1 cellular context compared by ENCODE assay signal in genomic region chr2:15084826-15085489, GRCh38.
TF ChIP-seq lines count a peak whose summit lies in the region.

No MANE protein-coding gene starts in this region.

TF ChIP-seq in H1, 55 proteins besides CTCF, POLR2A, EP300 and RAD21 (continued from another document):
- no peak for TF ChIP-seq GABPA (IDR thresholded peaks at IDR 0.05; ENCODE audit: borderline replicate concordance, insufficient read depth, low read length)
- no peak for TF ChIP-seq BRCA1 (IDR thresholded peaks at IDR 0.05; ENCODE audit: low read depth, low read length)
- TF ChIP-seq JUND (IDR thresholded peaks at IDR 0.05; ENCODE audit: low read length), result no peak
- TF ChIP-seq CBX5 (IDR thresholded peaks at IDR 0.05; ENCODE audit: low read depth, low read length), result no peak
- no peak for TF ChIP-seq POU5F1 (IDR thresholded peaks at IDR 0.05; ENCODE audit: low read depth, low read length)
- TF ChIP-seq ASH2L (IDR thresholded peaks at IDR 0.05; ENCODE audit: low read length), result no peak
